ENCODE assay signal across 20 cellular contexts in genomic region chr11:108346451-108346850, GRCh38.
"Had no signal": no experiment of that assay in that cellular context is flagged by ENCODE, and none has a peak within 500 bp of the region (broad histone marks: within the 10 kb centered on the region; RNA-seq: fewer than 3 reads in every experiment).

No MANE protein-coding gene starts in this region.

- H3K4me3 ChIP-seq: coronary artery, sigmoid colon, skin epidermis, testis, tibial nerve had no signal

- H3K9me3 ChIP-seq: sigmoid colon, testis, tibial nerve had no signal

- H3K27ac Mint-ChIP-seq: endodermal cell; stimulated activated naive B cell treated with anti-CD40 and anti-IgM and Interleukin-4, amounts not matched to agents 10 μg/mL and 1 μg/mL and 100 μg/mL, for 72 hours; stimulated activated naive CD8-positive, alpha-beta T cell treated with anti-CD3 and anti-CD28 coated beads, Interleukin-15, amount 100 ng/mL, for 72 hours had no signal

- FAIRE-seq: endothelial cell of umbilical vein had no signal

- H3K27me3 Mint-ChIP-seq: stimulated activated naive B cell treated with anti-CD40 and anti-IgM and Interleukin-4, amounts not matched to agents 10 μg/mL and 1 μg/mL and 100 μg/mL, for 72 hours; stimulated activated naive CD8-positive, alpha-beta T cell treated with anti-CD3 and anti-CD28 coated beads, Interleukin-15, amount 100 ng/mL, for 72 hours had no signal

- DNase-seq: effector CD4-positive, alpha-beta T cell; endodermal cell; foreskin melanocyte; head of caudate nucleus; hippocampal formation; kidney glomerular epithelial cell; mammary epithelial cell; natural killer cell; posterior cingulate gyrus; sigmoid colon; stimulated activated CD4-positive, alpha-beta T cell treated with anti-CD3 and anti-CD28 coated beads, Interleukin-2, amount 100 ng/mL, for 24 hours; stimulated activated CD4-positive, alpha-beta T cell treated with anti-CD3 and anti-CD28 coated beads, Interleukin-4, amount 100 ng/mL, for 4 hours; stimulated activated naive B cell treated with anti-CD40 and anti-IgM and Interleukin-4, amounts not matched to agents 10 μg/mL and 1 μg/mL and 100 μg/mL, for 72 hours; stimulated activated naive CD8-positive, alpha-beta T cell treated with anti-CD3 and anti-CD28 coated beads, Interleukin-15, amount 100 ng/mL, for 72 hours; testis had no signal

- H3K9me3 Mint-ChIP-seq: endodermal cell; natural killer cell; neural crest cell; stimulated activated naive B cell treated with anti-CD40 and anti-IgM and Interleukin-4, amounts not matched to agents 10 μg/mL and 1 μg/mL and 100 μg/mL, for 72 hours; stimulated activated naive CD8-positive, alpha-beta T cell treated with anti-CD3 and anti-CD28 coated beads, Interleukin-15, amount 100 ng/mL, for 72 hours had no signal

- H3K4me3 Mint-ChIP-seq: endodermal cell; natural killer cell; neural crest cell; stimulated activated naive B cell treated with anti-CD40 and anti-IgM and Interleukin-4, amounts not matched to agents 10 μg/mL and 1 μg/mL and 100 μg/mL, for 72 hours; stimulated activated naive CD8-positive, alpha-beta T cell treated with anti-CD3 and anti-CD28 coated beads, Interleukin-15, amount 100 ng/mL, for 72 hours had no signal

- H3K4me1 ChIP-seq: sigmoid colon, testis, tibial nerve had no signal

- ATAC-seq: natural killer cell; stimulated activated naive B cell treated with anti-CD40 and anti-IgM and Interleukin-4, amounts not matched to agents 10 μg/mL and 1 μg/mL and 100 μg/mL, for 72 hours; stimulated activated naive CD8-positive, alpha-beta T cell treated with anti-CD3 and anti-CD28 coated beads, Interleukin-15, amount 100 ng/mL, for 72 hours had no signal

- H3K27ac ChIP-seq: coronary artery, sigmoid colon, skin epidermis, testis, tibial nerve had no signal

- H3K27me3 ChIP-seq: sigmoid colon, testis, tibial nerve had no signal

- H3K4me1 Mint-ChIP-seq: neural crest cell had no signal
